ENCODE assay signal across 31 cellular contexts in genomic region chr4:15638418-15638817, GRCh38.
"Had no signal": no experiment of that assay in that cellular context is flagged by ENCODE, and none has a peak within 500 bp of the region (broad histone marks: within the 10 kb centered on the region; RNA-seq: fewer than 3 reads in every experiment).

No MANE protein-coding gene starts in this region.

- H3K27me3 ChIP-seq: adrenal gland, body of pancreas, esophagus muscularis mucosa, foreskin keratinocyte, gastrocnemius medialis, heart left ventricle had no signal

- FAIRE-seq: colon had no signal

- H3K27ac ChIP-seq: adrenal gland, body of pancreas, esophagus muscularis mucosa, foreskin keratinocyte, gastrocnemius medialis, heart left ventricle had no signal

- H3K27me3 Mint-ChIP-seq: activated CD4-positive, alpha-beta memory T cell treated with anti-CD3 and anti-CD28 coated beads, Interleukin-2, amount 10 ng/mL, durations not matched to agents 7 days and 5 days; activated CD4-positive, alpha-beta T cell treated with anti-CD3 and anti-CD28 coated beads, Interleukin-2, amount 10 ng/mL, durations not matched to agents 7 days and 5 days; activated naive CD4-positive, alpha-beta T cell treated with anti-CD3 and anti-CD28 coated beads, Interleukin-2, amount 10 ng/mL, durations not matched to agents 7 days and 5 days; activated T-cell treated with anti-CD3 and anti-CD28 coated beads, Interleukin-2, amount 50 U/mL, for 24 hours; effector memory CD8-positive, alpha-beta T cell had no signal

- H3K4me3 Mint-ChIP-seq: activated CD4-positive, alpha-beta memory T cell treated with anti-CD3 and anti-CD28 coated beads, Interleukin-2, amount 10 ng/mL, durations not matched to agents 7 days and 5 days; activated CD4-positive, alpha-beta T cell treated with anti-CD3 and anti-CD28 coated beads, Interleukin-2, amount 10 ng/mL, durations not matched to agents 7 days and 5 days; activated naive CD4-positive, alpha-beta T cell treated with anti-CD3 and anti-CD28 coated beads, Interleukin-2, amount 10 ng/mL, durations not matched to agents 7 days and 5 days; activated T-cell treated with anti-CD3 and anti-CD28 coated beads, Interleukin-2, amount 50 U/mL, for 24 hours; activated T-cell treated with anti-CD3 and anti-CD28 coated beads, Interleukin-2, amount 50 U/mL, for 72 hours; effector memory CD8-positive, alpha-beta T cell; WTC11 had no signal

- ATAC-seq: activated naive CD4-positive, alpha-beta T cell treated with anti-CD3 and anti-CD28 coated beads, Interleukin-2, amount 50 U/mL, for 72 hours; activated T-cell treated with anti-CD3 and anti-CD28 coated beads, Interleukin-2, amount 50 U/mL, for 72 hours; body of pancreas; effector memory CD8-positive, alpha-beta T cell; foreskin keratinocyte; gastrocnemius medialis; heart left ventricle; WTC11 had no signal

- DNase-seq: activated CD4-positive, alpha-beta memory T cell treated with anti-CD3 and anti-CD28 coated beads, Interleukin-2, amount 10 ng/mL, durations not matched to agents 7 days and 5 days; activated CD4-positive, alpha-beta T cell treated with anti-CD3 and anti-CD28 coated beads for 1 hour; activated CD4-positive, alpha-beta T cell treated with anti-CD3 and anti-CD28 coated beads for 4 hours; activated CD4-positive, alpha-beta T cell treated with anti-CD3 and anti-CD28 coated beads, Interleukin-2, amount 10 ng/mL, durations not matched to agents 7 days and 5 days; activated CD4-positive, alpha-beta T cell treated with anti-CD3 and anti-CD28 coated beads, Interleukin-2, amount 50 U/mL, for 4 hours; activated CD8-positive, alpha-beta memory T cell treated with anti-CD3 and anti-CD28 coated beads, Interleukin-2, amount 50 U/mL, for 48 hours; activated gamma-delta T cell; activated naive CD4-positive, alpha-beta T cell; activated naive CD4-positive, alpha-beta T cell treated with anti-CD3 and anti-CD28 coated beads, Interleukin-2, amount 10 ng/mL, durations not matched to agents 7 days and 5 days; activated T-cell treated with anti-CD3 and anti-CD28 coated beads for 4 hours; activated T-cell treated with anti-CD3 and anti-CD28 coated beads, Interleukin-2, amount 50 U/mL, for 24 hours; activated T-cell treated with anti-CD3 and anti-CD28 coated beads, Interleukin-2, amount 50 U/mL, for 72 hours; adrenal gland; amygdala; aorta; body of pancreas; caudate nucleus; cortex of kidney; dermis blood vessel endothelial cell; effector CD4-positive, alpha-beta T cell; effector memory CD8-positive, alpha-beta T cell; erythroblast; foreskin keratinocyte; gastrocnemius medialis; glutamatergic neuron; heart left ventricle; T-helper 2 cell had no signal

- H3K9me3 Mint-ChIP-seq: activated CD4-positive, alpha-beta memory T cell treated with anti-CD3 and anti-CD28 coated beads, Interleukin-2, amount 10 ng/mL, durations not matched to agents 7 days and 5 days; activated CD4-positive, alpha-beta T cell treated with anti-CD3 and anti-CD28 coated beads, Interleukin-2, amount 10 ng/mL, durations not matched to agents 7 days and 5 days; activated naive CD4-positive, alpha-beta T cell treated with anti-CD3 and anti-CD28 coated beads, Interleukin-2, amount 10 ng/mL, durations not matched to agents 7 days and 5 days; activated naive CD4-positive, alpha-beta T cell treated with anti-CD3 and anti-CD28 coated beads, Interleukin-2, amount 50 U/mL, for 72 hours; activated T-cell treated with anti-CD3 and anti-CD28 coated beads, Interleukin-2, amount 50 U/mL, for 24 hours; activated T-cell treated with anti-CD3 and anti-CD28 coated beads, Interleukin-2, amount 50 U/mL, for 72 hours; effector memory CD8-positive, alpha-beta T cell; WTC11 had no signal

- H3K9me3 ChIP-seq: body of pancreas, esophagus muscularis mucosa, gastrocnemius medialis, heart left ventricle had no signal

- H3K4me3 ChIP-seq: adrenal gland, body of pancreas, esophagus muscularis mucosa, gastrocnemius medialis, heart left ventricle had no signal

- H3K4me1 Mint-ChIP-seq: activated CD4-positive, alpha-beta memory T cell treated with anti-CD3 and anti-CD28 coated beads, Interleukin-2, amount 10 ng/mL, durations not matched to agents 7 days and 5 days; activated CD4-positive, alpha-beta T cell treated with anti-CD3 and anti-CD28 coated beads, Interleukin-2, amount 10 ng/mL, durations not matched to agents 7 days and 5 days; activated naive CD4-positive, alpha-beta T cell treated with anti-CD3 and anti-CD28 coated beads, Interleukin-2, amount 10 ng/mL, durations not matched to agents 7 days and 5 days; WTC11 had no signal

- H3K27ac Mint-ChIP-seq: activated CD4-positive, alpha-beta memory T cell treated with anti-CD3 and anti-CD28 coated beads, Interleukin-2, amount 10 ng/mL, durations not matched to agents 7 days and 5 days; activated CD4-positive, alpha-beta T cell treated with anti-CD3 and anti-CD28 coated beads, Interleukin-2, amount 10 ng/mL, durations not matched to agents 7 days and 5 days; activated naive CD4-positive, alpha-beta T cell treated with anti-CD3 and anti-CD28 coated beads, Interleukin-2, amount 10 ng/mL, durations not matched to agents 7 days and 5 days; activated naive CD4-positive, alpha-beta T cell treated with anti-CD3 and anti-CD28 coated beads, Interleukin-2, amount 50 U/mL, for 72 hours; activated T-cell treated with anti-CD3 and anti-CD28 coated beads, Interleukin-2, amount 50 U/mL, for 24 hours; activated T-cell treated with anti-CD3 and anti-CD28 coated beads, Interleukin-2, amount 50 U/mL, for 72 hours; effector memory CD8-positive, alpha-beta T cell; WTC11 had no signal

- H3K4me1 ChIP-seq: body of pancreas had no signal
